In the genomic region with DNA sequence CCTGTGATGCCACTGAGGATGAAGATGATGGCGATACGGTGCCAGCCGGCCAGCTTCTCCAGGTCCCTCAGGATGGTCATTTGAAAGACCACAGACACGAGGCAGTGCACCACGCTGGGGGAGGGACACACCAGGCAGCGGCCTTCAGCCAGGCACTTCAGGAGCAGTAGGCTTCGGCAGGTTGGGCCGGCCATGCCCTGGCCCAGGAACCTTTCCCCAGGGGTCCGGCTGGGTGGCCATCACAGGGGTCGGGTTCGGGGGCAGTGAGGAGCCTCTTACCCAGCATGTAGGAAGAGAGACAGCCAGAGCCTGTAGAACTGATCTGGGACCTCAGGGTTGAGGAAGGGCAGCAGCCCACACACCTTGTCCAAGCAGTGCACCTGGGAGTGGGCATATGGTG, we compare ENCODE assay signal across 19 cellular contexts. TPM values are rescaled to one million over a fixed set of nuclear protein-coding genes. Genes with fewer than 3 reads are reported as not detected.
DNase-seq lines count a peak whose midpoint lies in the region; ATAC-seq and TF ChIP-seq lines count a peak whose summit lies in the region.
"Had no signal": no experiment of that assay in that cellular context is flagged by ENCODE, and none has a peak within 500 bp of the region (broad histone marks: within the 10 kb centered on the region; RNA-seq: fewer than 3 reads in every experiment).

No MANE protein-coding gene starts in this region.

- H3K36me3 Mint-ChIP-seq in IgD-negative memory B cell = peaks cover 3% of the 10 kb centered on the region
- peaks cover 73% of the 10 kb centered on the region for H3K36me3 Mint-ChIP-seq in activated B cell treated with CpG ODN at 0.5 μM for 24 hours (ENCODE audit: low read depth)

- no peak overlapping the region for H3K4me3 ChIP-seq in MG63
- H3K4me3 ChIP-seq: A549, BLaER1, GM23248, HAP-1 had no signal

- H3K27me3 Mint-ChIP-seq in IgD-negative memory B cell (no peaks in the 10 kb centered on the region), activated B cell treated with CpG ODN at 0.5 μM for 24 hours (no peaks in the 10 kb centered on the region)
- H3K27me3 Mint-ChIP-seq: CD4-positive, alpha-beta memory T cell had no signal

- no peak for ATAC-seq in activated B cell treated with CpG ODN at 0.5 μM for 24 hours (ENCODE audit: low read depth)

- no peaks in the 10 kb centered on the region for H3K9me3 ChIP-seq in MG63
- H3K9me3 ChIP-seq: A549, BLaER1, HAP-1 had no signal

- H3K27ac Mint-ChIP-seq in IgD-negative memory B cell (peak overlapping the region in 2 of 3 donors; percentile 53 to 91), activated B cell treated with CpG ODN at 0.5 μM for 24 hours (peak overlapping the region; percentile 31)

- TF ChIP-seq CTCF in activated B cell treated with CpG ODN at 0.5 μM for 24 hours (IDR thresholded peaks at IDR 0.05) = no peak

- H3K27me3 ChIP-seq in MG63 = no peaks in the 10 kb centered on the region
- H3K27me3 ChIP-seq: BLaER1 had no signal

- H3K4me3 Mint-ChIP-seq in IgD-negative memory B cell (peak overlapping the region in 1 of 4 donors; percentile 48), activated B cell treated with CpG ODN at 0.5 μM for 24 hours (no peak overlapping the region)
- H3K4me3 Mint-ChIP-seq: CD14-positive monocyte; CD4-positive, alpha-beta memory T cell had no signal

- peaks cover 5 to 8% (median 7%) of the 10 kb centered on the region in 3 donors for H3K4me1 Mint-ChIP-seq in IgD-negative memory B cell
- H3K4me1 Mint-ChIP-seq in activated B cell treated with CpG ODN at 0.5 μM for 24 hours = peaks cover 17% of the 10 kb centered on the region

- CTCF ChIA-PET in activated B cell treated with CpG ODN at 0.5 μM for 24 hours (lab: Charles Lee) = interaction anchor here (1.3 kb wide), 1 partner anchor 34 kb away, joined by 5 read pairs; no protein-coding TSS in a partner anchor

- no peaks in the 10 kb centered on the region for H3K9me3 Mint-ChIP-seq in IgD-negative memory B cell
- no peaks in the 10 kb centered on the region for H3K9me3 Mint-ChIP-seq in activated B cell treated with CpG ODN at 0.5 μM for 24 hours
- H3K9me3 Mint-ChIP-seq: CD14-positive monocyte; CD4-positive, alpha-beta memory T cell had no signal

- H3K36me3 ChIP-seq in MG63 = peaks cover 10% of the 10 kb centered on the region

- DNase-seq in activated B cell treated with CpG ODN at 0.5 μM for 24 hours = no peak
- DNase-seq in posterior vena cava (ENCODE audit: low spot score) = peak; percentile 73
- DNase-seq in T-helper 9 cell = no peak
- DNase-seq in activated effector memory CD4-positive, alpha-beta T cell treated with anti-CD3 and anti-CD28 coated beads, Interleukin-2, amount 50 U/mL, for 16 hours = no peak
- DNase-seq in MG63 = no peak
- DNase-seq: AML-193; CD4-positive, alpha-beta memory T cell; DMS153; DMS79; GDM1; GM23248 had no signal

- intact Hi-C loops in activated B cell treated with CpG ODN at 0.5 μM for 24 hours (cut with micrococcal nuclease) = no loop called here
- intact Hi-C loops in posterior vena cava (cut with DNase I) = no loop called here

- POLR2A ChIA-PET in activated B cell treated with CpG ODN at 0.5 μM for 24 hours (lab: Charles Lee) = interaction anchor here (24.4 kb wide), 1 partner anchor 26 kb away, joined by 769 read pairs; a partner anchor contains a TSS

RNA-seq across cellular contexts. Expression of a gene that starts 5.3 kb away (rescaled TPM):
- polyA plus RNA-seq in IgD-negative memory B cell = 1.1 TPM
- total RNA-seq in activated B cell treated with CpG ODN at 0.5 μM for 24 hours = 0.55 TPM in 1 of 2 replicates, not detected in the other
- not detected for total RNA-seq in posterior vena cava
- total RNA-seq in MG63 (2014; rRNA removed; shearing (Covaris generic); ENCODE audit: low replicate concordance) = not detected in 2 replicates
- total RNA-seq: CD4-positive, alpha-beta memory T cell; Daoy; GM23248; H4; HT-29 had no signal
- polyA plus RNA-seq: CD14-positive monocyte; CD4-positive, alpha-beta memory T cell; GM23248 had no signal

RNA-seq across cellular contexts. Expression of a gene that starts 19.8 kb away (rescaled TPM):
- 13.8 TPM for polyA plus RNA-seq in IgD-negative memory B cell
- 39.0 and 40.3 TPM in 2 replicates for total RNA-seq in activated B cell treated with CpG ODN at 0.5 μM for 24 hours
- 10 to 100 TPM; 17.2 to 17.9 TPM for total RNA-seq in posterior vena cava
- total RNA-seq in MG63 (2014; rRNA removed; shearing (Covaris generic); ENCODE audit: low replicate concordance) = 19.7 and 32.7 TPM in 2 replicates

RNA-seq across cellular contexts. Expression of a gene that starts 28.5 kb away (rescaled TPM):
- 160 TPM for polyA plus RNA-seq in IgD-negative memory B cell
- total RNA-seq in activated B cell treated with CpG ODN at 0.5 μM for 24 hours (150 and 189 TPM in 2 replicates), posterior vena cava (10 to 100 TPM; 26.7 to 31.4 TPM)
- total RNA-seq in MG63 (2014; rRNA removed; shearing (Covaris generic); ENCODE audit: low replicate concordance) = 5.9 and 20.9 TPM in 2 replicates
